16 cellular contexts compared by ENCODE assay signal in the genomic region with DNA sequence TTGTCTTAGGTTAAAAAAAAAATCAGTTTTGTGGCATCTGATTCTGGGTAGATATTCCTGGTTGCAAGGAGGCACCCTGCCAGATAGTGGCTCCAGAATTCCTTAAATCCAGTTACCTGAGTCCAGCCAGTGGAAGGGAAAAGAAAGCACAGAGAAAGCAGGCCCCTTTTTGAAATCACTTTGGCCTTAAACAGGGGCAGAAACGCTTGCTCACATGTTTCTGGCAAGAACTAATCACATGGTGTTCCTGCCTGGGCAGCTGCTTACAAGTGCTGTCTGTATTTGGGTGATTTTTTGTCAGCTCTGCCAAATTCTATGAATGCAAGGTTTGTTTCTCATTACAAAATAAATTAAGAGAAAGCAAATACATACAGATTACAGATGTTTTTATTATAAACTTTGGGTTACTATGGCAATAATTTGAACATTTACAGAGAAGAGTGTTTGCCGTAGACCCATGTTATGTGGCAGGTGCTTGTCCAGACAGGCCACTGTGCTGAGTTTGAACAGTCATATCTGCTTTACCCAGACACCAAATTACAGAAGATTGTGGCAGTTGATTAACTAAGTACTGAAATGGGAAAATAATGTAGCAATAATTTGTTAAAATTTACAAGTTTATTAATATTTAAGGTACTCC.
DNase-seq lines count a peak whose midpoint lies in the region; ATAC-seq and TF ChIP-seq lines count a peak whose summit lies in the region.
"Had no signal": no experiment of that assay in that cellular context is flagged by ENCODE, and none has a peak within 500 bp of the region (broad histone marks: within the 10 kb centered on the region; RNA-seq: fewer than 3 reads in every experiment).

No MANE protein-coding gene starts in this region.

- peak overlapping the region; percentile 37 for H2AFZ ChIP-seq in neuron (ENCODE audit: low read depth, low read length)

- H3K27me3 ChIP-seq in neuron (ENCODE audit: insufficient read depth, low read length): no peaks in the 10 kb centered on the region
- H3K27me3 ChIP-seq: esophagus muscularis mucosa, right lobe of liver, stomach had no signal

- no peak overlapping the region for H3K4me3 ChIP-seq in neuron (ENCODE audit: low read length)
- H3K4me3 ChIP-seq: esophagus muscularis mucosa, right lobe of liver, stomach had no signal

- no peaks in the 10 kb centered on the region for H3K36me3 Mint-ChIP-seq in MCF 10A (ENCODE audit: insufficient read depth, unreplicated experiment)
- H3K36me3 Mint-ChIP-seq: activated naive CD4-positive, alpha-beta T cell treated with anti-CD3 and anti-CD28 coated beads, Interleukin-2, amount 10 ng/mL, durations not matched to agents 7 days and 5 days had no signal

- POLR2A ChIA-PET in MCF 10A (lab: Yijun Ruan, JAX): interaction anchor here (0.7 to 1.8 kb wide), 7 partner anchors 10 to 1199 kb away, joined by 3 to 4 read pairs (median 3); no protein-coding TSS in a partner anchor

- peak overlapping the region; percentile 89 for H3K27ac Mint-ChIP-seq in MCF 10A (ENCODE audit: low read depth, unreplicated experiment)
- H3K27ac Mint-ChIP-seq: activated CD8-positive, alpha-beta T cell treated with anti-CD3 and anti-CD28 coated beads, Interleukin-2, amount 10 ng/mL, durations not matched to agents 7 days and 5 days; activated naive CD4-positive, alpha-beta T cell treated with anti-CD3 and anti-CD28 coated beads, Interleukin-2, amount 10 ng/mL, durations not matched to agents 7 days and 5 days had no signal

- no peaks in the 10 kb centered on the region for H3K4me1 ChIP-seq in neuron (ENCODE audit: insufficient read depth, low read length)
- H3K4me1 ChIP-seq: esophagus muscularis mucosa, right lobe of liver, stomach had no signal

- no peaks in the 10 kb centered on the region for H3K36me3 ChIP-seq in neuron (ENCODE audit: insufficient read depth, low read length)
- H3K36me3 ChIP-seq: esophagus muscularis mucosa, right lobe of liver, stomach had no signal

- no peaks in the 10 kb centered on the region for H3K4me1 Mint-ChIP-seq in MCF 10A (ENCODE audit: insufficient read depth, unreplicated experiment)
- H3K4me1 Mint-ChIP-seq: activated naive CD4-positive, alpha-beta T cell treated with anti-CD3 and anti-CD28 coated beads, Interleukin-2, amount 10 ng/mL, durations not matched to agents 7 days and 5 days had no signal

- no peaks in the 10 kb centered on the region for H3K9me3 ChIP-seq in neuron (ENCODE audit: low read length)
- H3K9me3 ChIP-seq: esophagus muscularis mucosa, right lobe of liver, stomach had no signal

- no peak for TF ChIP-seq CTCF in MCF 10A (IDR thresholded peaks at IDR 0.05; ENCODE audit: unreplicated experiment)

- H3K4me3 Mint-ChIP-seq in MCF 10A (ENCODE audit: unreplicated experiment): no peak overlapping the region
- H3K4me3 Mint-ChIP-seq: activated CD8-positive, alpha-beta T cell treated with anti-CD3 and anti-CD28 coated beads, Interleukin-2, amount 10 ng/mL, durations not matched to agents 7 days and 5 days; activated naive CD4-positive, alpha-beta T cell treated with anti-CD3 and anti-CD28 coated beads, Interleukin-2, amount 10 ng/mL, durations not matched to agents 7 days and 5 days had no signal

- no peaks in the 10 kb centered on the region for H3K27me3 Mint-ChIP-seq in MCF 10A (ENCODE audit: insufficient read depth, unreplicated experiment)
- H3K27me3 Mint-ChIP-seq: activated naive CD4-positive, alpha-beta T cell treated with anti-CD3 and anti-CD28 coated beads, Interleukin-2, amount 10 ng/mL, durations not matched to agents 7 days and 5 days had no signal

- CTCF ChIA-PET in MCF 10A (lab: Yijun Ruan, JAX): no interaction called here

- in situ Hi-C loops in G401 (cut with HindIII; ENCODE audit: low sequenced_read_pairs): no loop called here

- no TSS peak for BruUV-seq in MCF 10A (replicated peaks; lab: Mats Ljungman, UMichigan)

- ATAC-seq in GM18519 (IDR thresholded peaks at IDR 0.05; ENCODE audit: low FRiP score, unreplicated experiment): no peak
- no peak for ATAC-seq in HG03097 (IDR thresholded peaks at IDR 0.05; ENCODE audit: low FRiP score, unreplicated experiment)
- ATAC-seq: activated CD8-positive, alpha-beta T cell treated with anti-CD3 and anti-CD28 coated beads, Interleukin-2, amount 10 ng/mL, durations not matched to agents 7 days and 5 days; Panc1; right lobe of liver had no signal

- DNase-seq in G401 (ENCODE audit: low spot score) (peak; percentile 2), NCI-H2081 treated with DMSO at 0.1 percent for 48 hours (lab: John Stamatoyannopoulos, UW) (peak; percentile 90), MCF 10A (ENCODE audit: unreplicated experiment) (peak; percentile 34), EL (no peak), NCI-H524 treated with DMSO at 0.1 percent for 48 hours (lab: John Stamatoyannopoulos, UW) (no peak)
- DNase-seq: activated CD8-positive, alpha-beta T cell treated with anti-CD3 and anti-CD28 coated beads, Interleukin-2, amount 10 ng/mL, durations not matched to agents 7 days and 5 days; activated naive CD4-positive, alpha-beta T cell treated with anti-CD3 and anti-CD28 coated beads, Interleukin-2, amount 10 ng/mL, durations not matched to agents 7 days and 5 days; cerebellar nuclear complex; right lobe of liver; stomach; T1000 had no signal

- intact Hi-C loops in MCF 10A (cut with micrococcal nuclease): no loop called here

- peaks cover 3% of the 10 kb centered on the region for H3K9me3 Mint-ChIP-seq in MCF 10A (ENCODE audit: unreplicated experiment)

Comparison
In these comparisons a context has a peak if more than half of its experiments do, and no peak if none do; other contexts are left out.
1. DNase-seq: peak in G401 (single experiment), NCI-H2081 treated with DMSO at 0.1 percent for 48 hours (single experiment) and MCF 10A (single experiment); none in EL (single experiment) and NCI-H524 treated with DMSO at 0.1 percent for 48 hours (single experiment).